Comparison of ENCODE assay signal across 7 cellular contexts in genomic region chr1:161200992-161201827, GRCh38. TPM values are rescaled to one million over a fixed set of nuclear protein-coding genes. Genes with fewer than 3 reads are reported as not detected.
DNase-seq lines count a peak whose midpoint lies in the region; ATAC-seq and TF ChIP-seq lines count a peak whose summit lies in the region.

No MANE protein-coding gene starts in this region.

- peaks cover 58% of the 10 kb centered on the region for H3K4me1 Mint-ChIP-seq in GM23338
- H3K4me1 Mint-ChIP-seq in naive thymus-derived CD4-positive, alpha-beta T cell = peaks cover 36 to 80% (median 61%) of the 10 kb centered on the region in 7 donors

- peaks cover 32% of the 10 kb centered on the region for H3K79me2 ChIP-seq in GM23338 (replicated peaks; ENCODE audit: insufficient read depth)
- H3K79me2 ChIP-seq in PC-9 (ENCODE audit: low read depth) = peaks cover 29% of the 10 kb centered on the region

- POLR2A ChIA-PET in PC-9 (lab: Charles Lee; ENCODE audit: unreplicated experiment) = interaction anchor here (0.6 kb wide), 2 partner anchors 84 to 911 kb away, joined by 4 to 5 read pairs; partner anchors contain the start of genes NIT1 and PFDN2
- POLR2A ChIA-PET in naive thymus-derived CD4-positive, alpha-beta T cell (lab: Charles Lee) = interaction anchor here (0.6 to 29.1 kb wide), 21 partner anchors 10 to 188 kb away, joined by 3 to 508 read pairs (median 9); partner anchors contain the start of genes APOA2, ARHGAP30, B4GALT3 and CFAP126

- H3K4me2 ChIP-seq in GM23338 = peak overlapping the region; percentile 75
- peak overlapping the region; percentile 79 for H3K4me2 ChIP-seq in PC-9

- H4K20me1 ChIP-seq in GM23338 (replicated peaks; ENCODE audit: insufficient read depth) (no peaks in the 10 kb centered on the region; the same call in 1 of the 2 replicates), PC-9 (ENCODE audit: insufficient read depth) (no peaks in the 10 kb centered on the region)

- intact Hi-C loops in PC-9 (cut with micrococcal nuclease; ENCODE audit: unreplicated experiment) = no loop called here
- intact Hi-C loops in naive thymus-derived CD4-positive, alpha-beta T cell (cut with micrococcal nuclease) = no loop called here

- no peaks in the 10 kb centered on the region for H3K9me3 ChIP-seq in PC-9 (ENCODE audit: insufficient read depth, low read depth)
- H3K9me3 ChIP-seq in naive thymus-derived CD4-positive, alpha-beta T cell (ENCODE audit: control insufficient read depth in 2 of 3, low read length in 3 of 3) = no peaks in the 10 kb centered on the region

- peaks cover 55% of the 10 kb centered on the region for H3K4me1 ChIP-seq in GM23338 (ENCODE audit: insufficient read depth)
- H3K4me1 ChIP-seq in PC-9 (replicated peaks; ENCODE audit: insufficient read depth) = peaks cover 19% of the 10 kb centered on the region
- H3K4me1 ChIP-seq in naive thymus-derived CD4-positive, alpha-beta T cell (ENCODE audit: control insufficient read depth in 2 of 2, insufficient read depth in 2 of 2, low read length in 2 of 2) = peaks cover 35 to 52% of the 10 kb centered on the region in 2 donors

- H3K9me2 ChIP-seq in GM23338 (ENCODE audit: insufficient read depth) (no peaks in the 10 kb centered on the region), PC-9 (ENCODE audit: insufficient read depth) (no peaks in the 10 kb centered on the region)

- H3K27me3 ChIP-seq in GM23338 (ENCODE audit: insufficient read depth) (no peaks in the 10 kb centered on the region), PC-9 (ENCODE audit: insufficient read depth, low read depth) (no peaks in the 10 kb centered on the region)
- H3K27me3 ChIP-seq in naive thymus-derived CD4-positive, alpha-beta T cell (ENCODE audit: control insufficient read depth in 2 of 2, insufficient read depth in 2 of 2, low read length in 2 of 2) = no peaks in the 10 kb centered on the region

- H3K36me3 Mint-ChIP-seq in GM23338 (ENCODE audit: low read depth) = peaks cover 26% of the 10 kb centered on the region
- peaks cover 9 to 20% (median 16%) of the 10 kb centered on the region in 5 donors for H3K36me3 Mint-ChIP-seq in naive thymus-derived CD4-positive, alpha-beta T cell

- H3K9me3 Mint-ChIP-seq in GM23338 = no peaks in the 10 kb centered on the region; the same call in 2 of the 3 replicates
- peaks cover 0 to 2% (median 0%) of the 10 kb centered on the region in 11 donors for H3K9me3 Mint-ChIP-seq in naive thymus-derived CD4-positive, alpha-beta T cell

- peak overlapping the region; percentile 89 for H3K4me3 Mint-ChIP-seq in GM23338
- H3K4me3 Mint-ChIP-seq in naive thymus-derived CD4-positive, alpha-beta T cell = peak overlapping the region; percentile 90 to 98 (median 95)

- H2AFZ ChIP-seq in GM23338 (peak overlapping the region; percentile 57), PC-9 (peak overlapping the region; percentile 90)

- DNase-seq in GM23338 (ENCODE audit: low spot score) = peak; percentile 42
- no peak for DNase-seq in PC-9
- no peak for DNase-seq in epithelial cell of proximal tubule (ENCODE audit: low read depth)
- DNase-seq in naive thymus-derived CD4-positive, alpha-beta T cell = no peak
- no peak for DNase-seq in NCI-H187 (lab: John Stamatoyannopoulos, UW)
- no peak for DNase-seq in NCI-H524 treated with DMSO at 0.1 percent for 48 hours (lab: John Stamatoyannopoulos, UW)

- peak overlapping the region; percentile 99 for H3K27ac ChIP-seq in GM23338 (ENCODE audit: low read depth)
- H3K27ac ChIP-seq in PC-9 = peak overlapping the region; percentile 78; the same call in 1 of the 2 replicates
- peak overlapping the region; percentile 97 for H3K27ac ChIP-seq in naive thymus-derived CD4-positive, alpha-beta T cell (ENCODE audit: low read depth, low read length)

- H3K36me3 ChIP-seq in GM23338 (ENCODE audit: insufficient read depth) = peaks cover 11% of the 10 kb centered on the region
- H3K36me3 ChIP-seq in PC-9 (ENCODE audit: low read depth) = peaks cover 14% of the 10 kb centered on the region
- H3K36me3 ChIP-seq in naive thymus-derived CD4-positive, alpha-beta T cell (ENCODE audit: control insufficient read depth in 2 of 3, insufficient read depth in 3 of 3, low read length in 3 of 3) = peaks cover 0 to 26% (median 4%) of the 10 kb centered on the region in 3 experiments

- ATAC-seq in GM23338 (no peak; the same call in 2 of the 3 replicates), GM21390 (IDR thresholded peaks at IDR 0.05; ENCODE audit: unreplicated experiment) (no peak)
- no peak for ATAC-seq in naive thymus-derived CD4-positive, alpha-beta T cell

- CTCF ChIA-PET in PC-9 (lab: Charles Lee) = interaction anchor here (0.6 to 1.6 kb wide), 3 partner anchors 24 to 173 kb away, joined by 3 to 8 read pairs (median 3); partner anchors contain the start of gene TOMM40L
- CTCF ChIA-PET in naive thymus-derived CD4-positive, alpha-beta T cell (lab: Charles Lee) = interaction anchor here (0.6 to 6.1 kb wide), 16 partner anchors 9 to 181 kb away, joined by 3 to 66 read pairs (median 4); partner anchors contain the start of genes B4GALT3, PPOX and TOMM40L

- H3K27me3 Mint-ChIP-seq in GM23338 (ENCODE audit: insufficient read depth, low read depth, poor library complexity) = peaks cover 17% of the 10 kb centered on the region
- no peaks in the 10 kb centered on the region for H3K27me3 Mint-ChIP-seq in naive thymus-derived CD4-positive, alpha-beta T cell

- H3K4me3 ChIP-seq in GM23338 (peak overlapping the region; percentile 66), PC-9 (peak overlapping the region; percentile 90), epithelial cell of proximal tubule (ENCODE audit: low read depth, low read length) (peak overlapping the region; percentile 88)
- peak overlapping the region; percentile 78 for H3K4me3 ChIP-seq in naive thymus-derived CD4-positive, alpha-beta T cell (ENCODE audit: low read length)

- BruUV-seq in PC-9 (replicated peaks; lab: Mats Ljungman, UMichigan) = TSS peak; percentile 98

- TF ChIP-seq CTCF in GM23338 (conservative IDR thresholded peaks at IDR 0.05; ENCODE audit: low read depth in 2 of 2) (no peak), PC-9 (conservative IDR thresholded peaks at IDR 0.05) (no peak), epithelial cell of proximal tubule (conservative IDR thresholded peaks at IDR 0.05; ENCODE audit: low read depth, low read length) (no peak)

- H3F3A ChIP-seq in GM23338 (replicated peaks; ENCODE audit: low read depth) (peaks cover 32% of the 10 kb centered on the region; the same call in 1 of the 2 replicates), PC-9 (ENCODE audit: insufficient read depth, low read depth) (peaks cover 13% of the 10 kb centered on the region; the same call in 1 of the 2 replicates)

- peak overlapping the region; percentile 98 for H3K27ac Mint-ChIP-seq in GM23338
- H3K27ac Mint-ChIP-seq in naive thymus-derived CD4-positive, alpha-beta T cell = peak overlapping the region; percentile 96 to 99 (median 98)

TF ChIP-seq in GM23338, 12 proteins besides CTCF, POLR2A, EP300 and RAD21 (continues in another document):
- TF ChIP-seq CREB1 (CRISPR knock-in tag; IDR thresholded peaks at IDR 0.05; ENCODE audit: low read depth) = no peak
- no peak for TF ChIP-seq POLR2AphosphoS5 (IDR thresholded peaks at IDR 0.05; ENCODE audit: low read depth)
- TF ChIP-seq EZH2phosphoT487 (IDR thresholded peaks at IDR 0.05; ENCODE audit: unreplicated experiment) = no peak
- TF ChIP-seq NANOG (IDR thresholded peaks at IDR 0.05; ENCODE audit: borderline replicate concordance) = no peak
- TF ChIP-seq STAT1 (IDR thresholded peaks at IDR 0.05; ENCODE audit: unreplicated experiment) = no peak
- TF ChIP-seq ZNF114 (CRISPR knock-in tag; IDR thresholded peaks at IDR 0.05) = no peak
- TF ChIP-seq ZNF331 (CRISPR knock-in tag; IDR thresholded peaks at IDR 0.05; ENCODE audit: low read depth) = no peak

RNA-seq across cellular contexts. Expression of gene NDUFS2, which starts 1.0 kb away (rescaled TPM):
- 94.7 and 131 TPM in 2 replicates for total RNA-seq in GM23338 (2014; rRNA removed; shearing (Covaris generic))
- 54.0 and 56.7 TPM in 2 replicates for polyA plus RNA-seq in GM23338 (2016; fragmentation: Nextera tagmentation; extraction: Ambion mirVana)
- total RNA-seq in PC-9 (2021) = 99.5 and 107 TPM in 2 replicates
- total RNA-seq in epithelial cell of proximal tubule = 104 and 124 TPM in 2 replicates
- total RNA-seq in naive thymus-derived CD4-positive, alpha-beta T cell = 100 to 1,000 TPM in 2 of 5 experiments, 10 to 100 TPM in 3; 64.1 to 131 (median 85.3) TPM
- 100 to 1,000 TPM in 1 of 2 donors, 10 to 100 TPM in 1; 94.6 to 102 TPM for polyA plus RNA-seq in naive thymus-derived CD4-positive, alpha-beta T cell

RNA-seq across cellular contexts. Expression of gene ADAMTS4, which starts 2.4 kb away (rescaled TPM):
- total RNA-seq in GM23338 (2014; rRNA removed; shearing (Covaris generic)) = 4.7 and 5.2 TPM in 2 replicates
- 1.3 and 1.7 TPM in 2 replicates for polyA plus RNA-seq in GM23338 (2016; fragmentation: Nextera tagmentation; extraction: Ambion mirVana)
- total RNA-seq in PC-9 (2021) = 0.08 TPM in 1 of 2 replicates, not detected in the other
- under 0.01 TPM in 1 of 2 replicates, not detected in the other for total RNA-seq in epithelial cell of proximal tubule
- 1 to 10 TPM in 4 of 5 experiments, under 1 TPM in 1; 0.70 to 3.3 (median 1.6) TPM for total RNA-seq in naive thymus-derived CD4-positive, alpha-beta T cell
- polyA plus RNA-seq in naive thymus-derived CD4-positive, alpha-beta T cell = under 1 TPM; 0.21 to 0.38 TPM

RNA-seq across cellular contexts. Expression of gene FCER1G, which starts 13.9 kb away (rescaled TPM):
- total RNA-seq in GM23338 (2014; rRNA removed; shearing (Covaris generic)) = 0.74 TPM in 1 of 2 replicates, not detected in the other
- polyA plus RNA-seq in GM23338 (2016; fragmentation: Nextera tagmentation; extraction: Ambion mirVana) = 0.57 and 1.1 TPM in 2 replicates
- 1.3 TPM in 1 of 2 replicates, not detected in the other for total RNA-seq in PC-9 (2021)
- not detected in 2 replicates for total RNA-seq in epithelial cell of proximal tubule
- total RNA-seq in naive thymus-derived CD4-positive, alpha-beta T cell = 100 to 1,000 TPM in 1 of 5 experiments, 10 to 100 TPM in 3, 1 to 10 TPM in 1; 2.6 to 171 (median 14.5) TPM
- polyA plus RNA-seq in naive thymus-derived CD4-positive, alpha-beta T cell = 1 to 10 TPM; 2.7 to 5.1 TPM

RNA-seq across cellular contexts. Expression of gene APOA2, which starts 22.2 kb away (rescaled TPM):
- not detected in 2 replicates for total RNA-seq in GM23338 (2014; rRNA removed; shearing (Covaris generic))
- 2.7 TPM in 1 of 2 replicates, not detected in the other for polyA plus RNA-seq in GM23338 (2016; fragmentation: Nextera tagmentation; extraction: Ambion mirVana)
- total RNA-seq in PC-9 (2021) (not detected in 2 replicates), epithelial cell of proximal tubule (not detected in 2 replicates)
- total RNA-seq in naive thymus-derived CD4-positive, alpha-beta T cell = not detected
- not detected for polyA plus RNA-seq in naive thymus-derived CD4-positive, alpha-beta T cell

RNA-seq across cellular contexts. Expression of gene B4GALT3, which starts 23.9 kb away (rescaled TPM):
- total RNA-seq in GM23338 (2014; rRNA removed; shearing (Covaris generic)) = 32.4 and 35.8 TPM in 2 replicates
- polyA plus RNA-seq in GM23338 (2016; fragmentation: Nextera tagmentation; extraction: Ambion mirVana) = 23.3 and 24.2 TPM in 2 replicates
- 35.5 and 47.8 TPM in 2 replicates for total RNA-seq in PC-9 (2021)
- total RNA-seq in epithelial cell of proximal tubule = 46.2 and 50.7 TPM in 2 replicates
- total RNA-seq in naive thymus-derived CD4-positive, alpha-beta T cell = 10 to 100 TPM; 40.5 to 83.7 (median 54.3) TPM
- polyA plus RNA-seq in naive thymus-derived CD4-positive, alpha-beta T cell = 10 to 100 TPM; 36.2 to 52.5 TPM
